In the genomic region with DNA sequence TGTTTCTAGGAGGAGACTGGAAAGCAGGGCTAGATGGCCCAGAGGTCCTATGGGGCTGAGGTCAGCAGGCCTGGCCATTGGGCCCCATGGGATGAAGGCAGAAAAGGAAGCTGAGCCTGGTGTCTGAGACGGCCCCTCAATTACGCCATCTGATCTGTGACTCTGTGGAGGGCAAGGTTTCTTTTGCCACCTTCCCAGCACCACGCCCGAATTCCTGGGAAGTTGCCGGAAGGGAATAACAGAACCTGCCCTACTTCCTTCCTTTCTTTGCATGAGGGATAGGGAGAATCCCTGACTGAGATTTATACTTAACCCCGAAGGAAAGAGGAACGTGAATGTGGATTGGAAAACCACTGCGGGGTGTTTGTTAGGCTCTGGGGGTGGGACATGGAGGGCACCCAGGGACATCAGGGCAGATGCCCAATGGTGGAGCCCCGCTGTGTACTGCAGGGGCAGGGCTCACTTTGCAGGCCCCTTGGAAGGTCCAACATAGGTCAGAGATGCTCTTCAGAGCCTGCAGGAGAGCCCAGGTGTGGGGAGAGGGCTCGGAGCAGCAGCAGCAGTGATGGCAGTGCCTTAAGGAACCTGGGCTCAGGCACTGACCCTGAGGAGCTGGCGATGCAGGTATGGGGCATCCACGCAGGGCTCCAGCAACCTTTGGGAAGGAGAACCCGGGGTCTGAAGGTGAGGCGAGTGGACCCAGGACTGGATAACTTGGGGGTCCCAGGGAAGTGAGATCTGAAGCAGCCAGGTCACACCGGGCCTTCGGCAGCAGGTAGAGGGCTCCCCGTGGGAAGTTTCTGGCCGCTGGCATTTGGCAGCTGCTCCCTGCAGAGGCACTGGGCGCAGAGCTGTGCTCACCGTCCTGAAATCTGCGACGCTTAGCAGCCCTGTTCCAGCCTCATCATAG, we compare ENCODE assay signal across 23 cellular contexts.
DNase-seq lines count a peak whose midpoint lies in the region; ATAC-seq, FAIRE-seq and TF ChIP-seq lines count a peak whose summit lies in the region.
"Had no signal": no experiment of that assay in that cellular context is flagged by ENCODE, and none has a peak within 500 bp of the region (broad histone marks: within the 10 kb centered on the region; RNA-seq: fewer than 3 reads in every experiment).

No MANE protein-coding gene starts in this region.

- POLR2A ChIA-PET in MCF 10A (lab: Yijun Ruan, JAX) (interaction anchor here (0.7 kb wide), 1 partner anchor 70 kb away, joined by 3 read pairs; no protein-coding TSS in a partner anchor), H1 (lab: Charles Lee; ENCODE audit: partially characterized antibody) (no interaction called here)

- WGBS in H1 (ENCODE audit: extremely low coverage in 1 of 2, insufficient coverage in 1 of 2, insufficient read length in 1 of 2, insufficient replicate concordance in 2 of 2, low coverage in 1 of 2, low lambda C conversion rate in 2 of 2, missing lambda C conversion rate in 1 of 2), 2 experiments: 90% methylated on average over 20 of the region's 22 CpGs; no CpG with 5 or more reads in 1 of the 2 experiments
- 88% methylated on average over 22 of the region's 22 CpGs for WGBS in thymus
- WGBS in psoas muscle, 3 donors: 82 to 84% (median 84%) methylated on average over 22 of the region's 22 CpGs

- H3K27ac ChIP-seq in breast epithelium (no peak overlapping the region), H1 (ENCODE audit: low read depth, low read length) (no peak overlapping the region), thymus (ENCODE audit: low read depth) (peak overlapping the region; percentile 2), psoas muscle (no peak overlapping the region)
- H3K27ac ChIP-seq: BLaER1 treated with 17β-estradiol and CSF1 and Interleukin-3, amounts not matched to agents 10 nM and 100 nM; HL-60 had no signal

- H4K8ac ChIP-seq in H1 (ENCODE audit: extremely low read depth, insufficient read depth, low read length): peak overlapping the region; percentile 62; the same call in 1 of the 2 replicates

- no peak overlapping the region for H3K4ac ChIP-seq in H1 (replicated peaks; ENCODE audit: insufficient read length, low read depth, low read length)

- CTCF ChIA-PET in MCF 10A (lab: Yijun Ruan, JAX) (no interaction called here), H1 (lab: Charles Lee; ENCODE audit: partially characterized antibody) (interaction anchor here (0.7 to 1.2 kb wide), 3 partner anchors 11 to 395 kb away, joined by 3 read pairs; no protein-coding TSS in a partner anchor)

- no peaks in the 10 kb centered on the region for H4K20me1 ChIP-seq in H1 (replicated peaks in 1 of 2; ENCODE audit: control insufficient read depth in 1 of 2, insufficient read depth in 2 of 2, low read length in 2 of 2)
- H4K20me1 ChIP-seq: BLaER1 treated with 17β-estradiol and CSF1 and Interleukin-3, amounts not matched to agents 10 nM and 100 nM had no signal

- no peaks in the 10 kb centered on the region for H3K9me3 ChIP-seq in breast epithelium
- no peaks in the 10 kb centered on the region for H3K9me3 ChIP-seq in H1 (ENCODE audit: insufficient read depth in 2 of 2, low read depth in 1 of 2, low read length in 1 of 2)
- no peaks in the 10 kb centered on the region for H3K9me3 ChIP-seq in thymus (ENCODE audit: control insufficient read depth)
- no peaks in the 10 kb centered on the region for H3K9me3 ChIP-seq in psoas muscle
- H3K9me3 ChIP-seq: BLaER1 treated with 17β-estradiol and CSF1 and Interleukin-3, amounts not matched to agents 10 nM and 100 nM; HAP-1 had no signal

- DNase-seq in breast epithelium (ENCODE audit: low spot score in 2 of 2) (peak in 1 of 2 donors; percentile 25), MCF 10A (ENCODE audit: unreplicated experiment) (no peak), H1 (ENCODE audit: low read depth in 1 of 2, low spot score in 2 of 2) (no peak), mesenteric fat pad (ENCODE audit: low spot score) (peak; percentile 87), psoas muscle (no peak), AG08395 (ENCODE audit: low spot score) (no peak)
- DNase-seq in activated effector memory CD4-positive, alpha-beta T cell treated with Interleukin-2 at 50 U/mL for 16 hours: no peak
- DNase-seq: 8988T; CD8-positive, alpha-beta memory T cell; DMS79; Kasumi-1; NCI-H1105 treated with DMSO at 0.1 percent for 48 hours; NCI-H1694 treated with DMSO at 0.1 percent for 48 hours; NCI-H446; NCI-H748 treated with DMSO at 0.1 percent for 48 hours; OCI-M1 had no signal

- H3K36me3 Mint-ChIP-seq in MCF 10A (ENCODE audit: insufficient read depth, unreplicated experiment): peaks cover 6% of the 10 kb centered on the region
- H3K36me3 Mint-ChIP-seq: CD8-positive, alpha-beta memory T cell; IgD-negative memory B cell had no signal

- no peak for TF ChIP-seq RAD21 in H1 (IDR thresholded peaks at IDR 0.05 in 1 of 2, conservative IDR thresholded peaks at IDR 0.05 in 1 of 2; ENCODE audit: low read depth in 2 of 2, low read length in 2 of 2)

- H3K4me1 ChIP-seq in breast epithelium (no peaks in the 10 kb centered on the region), H1 (replicated peaks in 1 of 4; ENCODE audit: control insufficient read depth in 3 of 4, insufficient read depth in 4 of 4, low read length in 3 of 4) (no peaks in the 10 kb centered on the region; a peak in 2 of 7 replicates), thymus (ENCODE audit: control insufficient read depth, insufficient read depth, low read length) (no peaks in the 10 kb centered on the region), psoas muscle (no peaks in the 10 kb centered on the region)
- H3K4me1 ChIP-seq: HAP-1 had no signal

- no peak overlapping the region; the same call in 1 of the 2 replicates for H3K18ac ChIP-seq in H1 (ENCODE audit: extremely low read depth, low read length)

- TF ChIP-seq CTCF in breast epithelium (IDR thresholded peaks at IDR 0.05): no peak
- TF ChIP-seq CTCF in MCF 10A (IDR thresholded peaks at IDR 0.05; ENCODE audit: unreplicated experiment): no peak
- TF ChIP-seq CTCF in H1 (IDR thresholded peaks at IDR 0.05; ENCODE audit: control extremely low read depth in 1 of 3, insufficient read depth in 1 of 3, low read depth in 1 of 3, low read length in 3 of 3): no peak
- TF ChIP-seq CTCF in psoas muscle (IDR thresholded peaks at IDR 0.05): no peak

- no peak overlapping the region for H3K56ac ChIP-seq in H1 (replicated peaks; ENCODE audit: insufficient read length, low read depth, low read length)

- intact Hi-C loops in breast epithelium (cut with DNase I; ENCODE audit: low total_unique reads) (no loop called here), MCF 10A (cut with micrococcal nuclease) (no loop called here), psoas muscle (cut with DNase I) (no loop called here)

- no peak overlapping the region for H4K5ac ChIP-seq in H1 (ENCODE audit: insufficient read length, low read depth, low read length)

- BruUV-seq in MCF 10A (replicated peaks; lab: Mats Ljungman, UMichigan): no TSS peak

- H3K23me2 ChIP-seq in H1 (ENCODE audit: low read depth, low read length): no peaks in the 10 kb centered on the region

- H2BK15ac ChIP-seq in H1 (ENCODE audit: low read length): no peak overlapping the region; the same call in 1 of the 2 replicates

- no peak overlapping the region for H3K14ac ChIP-seq in H1 (ENCODE audit: insufficient read length)

- H2BK120ac ChIP-seq in H1 (replicated peaks; ENCODE audit: low read depth, low read length): no peak overlapping the region

- no peak overlapping the region for H3K4me2 ChIP-seq in H1 (ENCODE audit: insufficient read depth in 1 of 2, low read depth in 2 of 2, low read length in 2 of 2)

- no peak for FAIRE-seq in H1 (lab: Jason Lieb, UNC)
- FAIRE-seq: D721Med, HTR-8/SVneo had no signal

- no peak overlapping the region for H2AK5ac ChIP-seq in H1 (ENCODE audit: low read depth, low read length)

- TF ChIP-seq POLR2A in breast epithelium (IDR thresholded peaks at IDR 0.05) (no peak), H1 (IDR thresholded peaks at IDR 0.05; ENCODE audit: control extremely low read depth in 1 of 2, low read depth in 2 of 2, low read length in 2 of 2) (no peak)

- no peaks in the 10 kb centered on the region for H3K27me3 Mint-ChIP-seq in MCF 10A (ENCODE audit: insufficient read depth, unreplicated experiment)

- no peaks in the 10 kb centered on the region for H3K9me3 Mint-ChIP-seq in MCF 10A (ENCODE audit: unreplicated experiment)
- H3K9me3 Mint-ChIP-seq: CD8-positive, alpha-beta memory T cell had no signal

- H3K27me3 ChIP-seq in breast epithelium: no peaks in the 10 kb centered on the region
- no peaks in the 10 kb centered on the region for H3K27me3 ChIP-seq in H1 (replicated peaks in 1 of 4; ENCODE audit: control insufficient read depth in 3 of 4, extremely low read depth in 1 of 4, insufficient read depth in 3 of 4, low read length in 3 of 4)
- no peaks in the 10 kb centered on the region for H3K27me3 ChIP-seq in thymus (ENCODE audit: control insufficient read depth, insufficient read depth)
- peaks cover 0 to 18% (median 6%) of the 10 kb centered on the region in 3 donors for H3K27me3 ChIP-seq in psoas muscle (ENCODE audit: insufficient read depth in 3 of 3, low read length in 2 of 3)
- H3K27me3 ChIP-seq: BLaER1 treated with 17β-estradiol and CSF1 and Interleukin-3, amounts not matched to agents 10 nM and 100 nM had no signal

- H3K36me3 ChIP-seq in breast epithelium: no peaks in the 10 kb centered on the region
- no peaks in the 10 kb centered on the region for H3K36me3 ChIP-seq in H1 (ENCODE audit: control insufficient read depth in 2 of 4, insufficient read depth in 4 of 4, low read length in 3 of 4)
- H3K36me3 ChIP-seq in thymus (ENCODE audit: control insufficient read depth, insufficient read depth): no peaks in the 10 kb centered on the region
- H3K36me3 ChIP-seq in psoas muscle (ENCODE audit: insufficient read depth in 1 of 2, low read depth in 1 of 2): no peaks in the 10 kb centered on the region
- H3K36me3 ChIP-seq: BLaER1 treated with 17β-estradiol and CSF1 and Interleukin-3, amounts not matched to agents 10 nM and 100 nM; HAP-1 had no signal

- H3K4me1 Mint-ChIP-seq in MCF 10A (ENCODE audit: insufficient read depth, unreplicated experiment): no peaks in the 10 kb centered on the region
- H3K4me1 Mint-ChIP-seq: CD8-positive, alpha-beta memory T cell; IgD-negative memory B cell had no signal

- H3K79me1 ChIP-seq in H1 (ENCODE audit: low read depth, low read length): no peaks in the 10 kb centered on the region

- H3K4me3 ChIP-seq in breast epithelium (peak overlapping the region in 2 of 3 donors; percentile 27 to 44), H1 (ENCODE audit: extremely low read depth in 1 of 4, insufficient read depth in 2 of 4, low read depth in 3 of 4, low read length in 4 of 4) (no peak overlapping the region), thymus (ENCODE audit: low read length) (no peak overlapping the region), psoas muscle (no peak overlapping the region)
- H3K4me3 ChIP-seq: BLaER1 treated with 17β-estradiol and CSF1 and Interleukin-3, amounts not matched to agents 10 nM and 100 nM; HAP-1 had no signal

- no peak overlapping the region for H2BK5ac ChIP-seq in H1 (ENCODE audit: low read depth, low read length)

- H4K91ac ChIP-seq in H1 (replicated peaks; ENCODE audit: insufficient read length, low read length): peak overlapping the region; percentile 23

- H3K27ac Mint-ChIP-seq in MCF 10A (ENCODE audit: low read depth, unreplicated experiment): no peak overlapping the region
- H3K27ac Mint-ChIP-seq: CD8-positive, alpha-beta memory T cell had no signal

- no peak overlapping the region for H3K9ac ChIP-seq in H1 (replicated peaks in 1 of 4; ENCODE audit: extremely low read depth in 1 of 4, low read depth in 3 of 4, low read length in 3 of 4)
- H3K9ac ChIP-seq: BLaER1 treated with 17β-estradiol and CSF1 and Interleukin-3, amounts not matched to agents 10 nM and 100 nM had no signal

- no peak for TF ChIP-seq EP300 in H1 (IDR thresholded peaks at IDR 0.05; ENCODE audit: borderline replicate concordance in 1 of 2, low read depth in 2 of 2, low read length in 2 of 2)

- no peak overlapping the region for H2BK20ac ChIP-seq in H1 (ENCODE audit: low read length)

- H3K4me3 Mint-ChIP-seq in MCF 10A (ENCODE audit: unreplicated experiment): no peak overlapping the region
- H3K4me3 Mint-ChIP-seq: IgD-negative memory B cell had no signal

- H2BK12ac ChIP-seq in H1 (ENCODE audit: low read depth, low read length): 0 out of 2 replicates have a peak overlapping the region, but pooled peaks have one; percentile 27

- no peak overlapping the region for H3K23ac ChIP-seq in H1 (ENCODE audit: insufficient read length)

- H3K79me2 ChIP-seq in H1 (ENCODE audit: control insufficient read depth in 1 of 2, insufficient read depth in 2 of 2, low read length in 2 of 2): no peaks in the 10 kb centered on the region

- no peak overlapping the region for H2AFZ ChIP-seq in H1 (ENCODE audit: low read length)

- no peak for ATAC-seq in psoas muscle

Comparison
In these comparisons a context has a peak if more than half of its experiments do, and no peak if none do; other contexts are left out.
1. H3K4me3 ChIP-seq: peak in breast epithelium (2 of 3); none in H1 (0 of 4), thymus (single experiment) and psoas muscle (single experiment).